14 cellular contexts compared by ENCODE assay signal in the genomic region with DNA sequence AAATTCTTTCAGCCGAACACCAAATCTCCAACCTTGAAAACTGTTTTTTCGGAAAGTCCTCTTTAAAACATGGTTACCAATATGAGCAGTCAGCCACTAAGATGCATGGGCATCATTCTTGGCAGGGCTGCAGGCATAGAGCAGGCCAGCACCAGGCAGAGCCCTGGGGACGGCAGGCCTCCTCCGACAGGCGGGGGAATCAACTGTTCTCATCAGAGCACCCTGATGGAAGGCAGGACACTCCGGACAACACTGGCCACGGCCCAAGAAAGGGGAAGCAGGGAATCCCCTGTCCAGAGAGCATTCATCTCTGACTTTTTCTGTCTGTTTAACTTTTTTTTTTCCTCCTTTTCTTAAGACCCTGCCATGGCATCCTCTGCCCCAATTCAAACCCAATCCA. TPM values are rescaled to one million over a fixed set of nuclear protein-coding genes. Genes with fewer than 3 reads are reported as not detected.
DNase-seq lines count a peak whose midpoint lies in the region.
"Had no signal": no experiment of that assay in that cellular context is flagged by ENCODE, and none has a peak within 500 bp of the region (broad histone marks: within the 10 kb centered on the region; RNA-seq: fewer than 3 reads in every experiment).

No MANE protein-coding gene starts in this region.

- H3K14ac ChIP-seq in mesenchymal stem cell (ENCODE audit: low read length in 2 of 2), result no peak overlapping the region

- peaks cover 17 to 23% (median 20%) of the 10 kb centered on the region in 11 experiments for H3K9me3 ChIP-seq in BLaER1 treated with 17β-estradiol and CSF1 and Interleukin-3, amounts not matched to agents 10 nM and 100 nM (replicated peaks in 1 of 11)
- H3K9me3 ChIP-seq in mesenchymal stem cell (ENCODE audit: control insufficient read depth, low read length) (peaks cover 17% of the 10 kb centered on the region), GM23248 (ENCODE audit: low read depth) (no peaks in the 10 kb centered on the region)

- peak overlapping the region; percentile 32 to 91 (median 79); a peak in 21 of 22 replicates for H3K27ac ChIP-seq in BLaER1 treated with 17β-estradiol and CSF1 and Interleukin-3, amounts not matched to agents 10 nM and 100 nM
- peak overlapping the region; percentile 67 for H3K27ac ChIP-seq in caudate nucleus (ENCODE audit: low read depth, low read length)
- no peak overlapping the region for H3K27ac ChIP-seq in mesenchymal stem cell (ENCODE audit: low read length, poor library complexity, severe bottlenecking)
- H3K27ac ChIP-seq in GM23248, result no peak overlapping the region

- H3K23ac ChIP-seq in mesenchymal stem cell (ENCODE audit: low read length in 2 of 2), result no peak overlapping the region

- H3K9me2 ChIP-seq in GM23248 (ENCODE audit: insufficient read depth), result no peaks in the 10 kb centered on the region

- peak overlapping the region; percentile 20 to 46 for H3K4ac ChIP-seq in mesenchymal stem cell (ENCODE audit: low read depth in 1 of 2, low read length in 2 of 2)

- peak overlapping the region in 1 of 2 experiments; percentile 35 for H2BK12ac ChIP-seq in mesenchymal stem cell (ENCODE audit: low read length in 2 of 2)

- no peak overlapping the region for H4K8ac ChIP-seq in mesenchymal stem cell (ENCODE audit: low read length)

- no peaks in the 10 kb centered on the region for H3K79me1 ChIP-seq in mesenchymal stem cell (replicated peaks; ENCODE audit: low read length, poor library complexity, severe bottlenecking)

- DNase-seq in caudate nucleus (lab: John Stamatoyannopoulos, UW), result peak in 1 of 61 donors; percentile 15
- DNase-seq in mesenchymal stem cell, result no peak
- DNase-seq in DMS114 treated with DMSO at 0.1 percent for 48 hours (lab: John Stamatoyannopoulos, UW; ENCODE audit: unreplicated experiment), result no peak
- DNase-seq in GM23248, result no peak
- DNase-seq in NCI-H146 (lab: John Stamatoyannopoulos, UW), result no peak
- DNase-seq: activated CD4-positive, CD25-positive, alpha-beta regulatory T cell; activated naive CD4-positive, alpha-beta T cell treated with Interleukin-2 at 50 U/mL for 16 hours; effector CD8-positive, alpha-beta T cell; NCI-H1092 treated with DMSO at 0.1 percent for 48 hours; NCI-H82 had no signal

- peaks cover 0 to 11% (median 0%) of the 10 kb centered on the region in 11 experiments; a peak in 1 of 22 replicates for H3K36me3 ChIP-seq in BLaER1 treated with 17β-estradiol and CSF1 and Interleukin-3, amounts not matched to agents 10 nM and 100 nM
- H3K36me3 ChIP-seq in mesenchymal stem cell (ENCODE audit: control insufficient read depth in 1 of 2, insufficient read depth in 2 of 2, low read depth in 1 of 2, low read length in 2 of 2) (no peaks in the 10 kb centered on the region), GM23248 (ENCODE audit: low read depth) (no peaks in the 10 kb centered on the region)
- H3K36me3 ChIP-seq: tibial nerve had no signal

- H3K18ac ChIP-seq in mesenchymal stem cell (ENCODE audit: low read depth in 1 of 2, low read length in 2 of 2), result no peak overlapping the region

- 77% methylated on average over 7 of the region's 7 CpGs for WGBS in mesenchymal stem cell
- WGBS in GM23248 (ENCODE audit: low coverage in 1 of 2, low lambda C conversion rate in 2 of 2, missing lambda C conversion rate in 2 of 2), 2 experiments, result 52 to 57% methylated on average over 7 of the region's 7 CpGs

- no peak overlapping the region for H2BK120ac ChIP-seq in mesenchymal stem cell (ENCODE audit: low read depth, low read length)

- H2AK5ac ChIP-seq in mesenchymal stem cell (ENCODE audit: low read length, severe bottlenecking), result no peak overlapping the region

- no peak overlapping the region for H2BK15ac ChIP-seq in mesenchymal stem cell (ENCODE audit: low read depth, poor library complexity, severe bottlenecking)

- no peak overlapping the region for H2BK5ac ChIP-seq in mesenchymal stem cell (ENCODE audit: low read depth, low read length, poor library complexity, severe bottlenecking)

- H3K4me2 ChIP-seq in BLaER1 treated with 17β-estradiol and CSF1 and Interleukin-3, amounts not matched to agents 10 nM and 100 nM, result peak overlapping the region; percentile 80 to 97 (median 93)
- H3K4me2 ChIP-seq in mesenchymal stem cell (ENCODE audit: low read length, poor library complexity, severe bottlenecking) (no peak overlapping the region), GM23248 (ENCODE audit: unreplicated experiment) (no peak overlapping the region)

- no peaks in the 10 kb centered on the region for H3F3A ChIP-seq in GM23248 (ENCODE audit: insufficient read depth)

- in situ Hi-C loops in GM23248 (cut with MboI), result loop anchor here (5.0 kb wide), 1 partner anchor 87 kb away; no protein-coding TSS in a partner anchor

- H3K4me3 ChIP-seq in BLaER1 treated with 17β-estradiol and CSF1 and Interleukin-3, amounts not matched to agents 10 nM and 100 nM, result peak overlapping the region in 5 of 10 experiments; percentile 8 to 58 (median 46); a peak in 5 of 20 replicates
- H3K4me3 ChIP-seq in mesenchymal stem cell (ENCODE audit: insufficient read depth in 1 of 2, low read depth in 1 of 2, low read length in 2 of 2), result no peak overlapping the region
- no peak overlapping the region for H3K4me3 ChIP-seq in GM23248
- H3K4me3 ChIP-seq: K562, tibial nerve had no signal

- H2AFZ ChIP-seq in mesenchymal stem cell (ENCODE audit: low read depth, low read length) (no peak overlapping the region), GM23248 (no peak overlapping the region)

- no peaks in the 10 kb centered on the region for H3K79me2 ChIP-seq in GM23248 (ENCODE audit: insufficient read depth)

- H3K27me3 ChIP-seq in BLaER1 treated with 17β-estradiol and CSF1 and Interleukin-3, amounts not matched to agents 10 nM and 100 nM, result no peaks in the 10 kb centered on the region; a peak in 1 of 22 replicates
- H3K27me3 ChIP-seq in mesenchymal stem cell (ENCODE audit: control insufficient read depth in 1 of 2, insufficient read depth in 1 of 2, low read length in 2 of 2) (peaks cover 46 to 53% of the 10 kb centered on the region in 2 experiments), GM23248 (replicated peaks; ENCODE audit: insufficient read depth) (no peaks in the 10 kb centered on the region; the same call in 1 of the 2 replicates)

- H4K91ac ChIP-seq in mesenchymal stem cell (ENCODE audit: low read length), result no peak overlapping the region

- H3K9ac ChIP-seq in BLaER1 treated with 17β-estradiol and CSF1 and Interleukin-3, amounts not matched to agents 10 nM and 100 nM, result peak overlapping the region in 9 of 11 experiments; percentile 63 to 80 (median 72); a peak in 18 of 22 replicates
- H3K9ac ChIP-seq in mesenchymal stem cell (ENCODE audit: low read length), result no peak overlapping the region
- no peak overlapping the region for H3K9ac ChIP-seq in GM23248

- peaks cover 56 to 69% (median 63%) of the 10 kb centered on the region in 10 experiments for H3K4me1 ChIP-seq in BLaER1 treated with 17β-estradiol and CSF1 and Interleukin-3, amounts not matched to agents 10 nM and 100 nM
- H3K4me1 ChIP-seq in mesenchymal stem cell (ENCODE audit: control insufficient read depth, insufficient read depth, low read depth, low read length) (peaks cover 6% of the 10 kb centered on the region), GM23248 (ENCODE audit: insufficient read depth) (no peaks in the 10 kb centered on the region)

- H4K20me1 ChIP-seq in BLaER1 treated with 17β-estradiol and CSF1 and Interleukin-3, amounts not matched to agents 10 nM and 100 nM, result peaks cover 0 to 23% (median 0%) of the 10 kb centered on the region in 11 experiments; a peak in 4 of 22 replicates
- H4K20me1 ChIP-seq in GM23248 (ENCODE audit: insufficient read depth), result no peaks in the 10 kb centered on the region

RNA-seq across cellular contexts. Expression of a gene that starts 1.4 kb away (rescaled TPM):
- 4.7 TPM for polyA plus RNA-seq in mesenchymal stem cell (2013, experiment 1 of 2)
- 3.5 TPM for polyA plus RNA-seq in mesenchymal stem cell (2013, experiment 2 of 2)
- total RNA-seq in GM23248 (2014; rRNA removed; shearing (Covaris generic)), result 0.13 and 0.32 TPM in 2 replicates
- polyA plus RNA-seq in GM23248 (2016; fragmentation: Nextera tagmentation; extraction: Ambion mirVana), result 0.61 and 0.83 TPM in 2 replicates
- polyA plus RNA-seq: neural cell had no signal

RNA-seq across cellular contexts. Expression of a gene that starts 11.3 kb away (rescaled TPM):
- 0.87 TPM for polyA plus RNA-seq in mesenchymal stem cell (2013, experiment 1 of 2)
- polyA plus RNA-seq in mesenchymal stem cell (2013, experiment 2 of 2), result 0.92 TPM
- not detected in 2 replicates for total RNA-seq in GM23248 (2014; rRNA removed; shearing (Covaris generic))
- polyA plus RNA-seq in GM23248 (2016; fragmentation: Nextera tagmentation; extraction: Ambion mirVana), result not detected in 2 replicates

RNA-seq across cellular contexts. Expression of a gene that starts 34.8 kb away (rescaled TPM):
- polyA plus RNA-seq in mesenchymal stem cell (2013, experiment 1 of 2), result 0.28 TPM
- polyA plus RNA-seq in mesenchymal stem cell (2013, experiment 2 of 2), result 0.71 TPM
- not detected in 2 replicates for total RNA-seq in GM23248 (2014; rRNA removed; shearing (Covaris generic))
- polyA plus RNA-seq in GM23248 (2016; fragmentation: Nextera tagmentation; extraction: Ambion mirVana), result 0.79 and 0.81 TPM in 2 replicates
- total RNA-seq: tibial nerve had no signal

RNA-seq across cellular contexts. Expression of a gene that starts 38.8 kb away (rescaled TPM):
- polyA plus RNA-seq in mesenchymal stem cell (2013, experiment 1 of 2), result 17.2 TPM
- 16.1 TPM for polyA plus RNA-seq in mesenchymal stem cell (2013, experiment 2 of 2)
- total RNA-seq in GM23248 (2014; rRNA removed; shearing (Covaris generic)), result 31.6 and 32.2 TPM in 2 replicates
- 28.5 and 29.6 TPM in 2 replicates for polyA plus RNA-seq in GM23248 (2016; fragmentation: Nextera tagmentation; extraction: Ambion mirVana)

RNA-seq across cellular contexts. Expression of a gene that starts 58.9 kb away (rescaled TPM):
- polyA plus RNA-seq in mesenchymal stem cell (2013, experiment 1 of 2), result 0.99 TPM
- polyA plus RNA-seq in mesenchymal stem cell (2013, experiment 2 of 2), result 1.0 TPM
- total RNA-seq in GM23248 (2014; rRNA removed; shearing (Covaris generic)), result 1.1 TPM in 1 of 2 replicates, not detected in the other
- polyA plus RNA-seq in GM23248 (2016; fragmentation: Nextera tagmentation; extraction: Ambion mirVana), result 0.26 TPM in 1 of 2 replicates, not detected in the other

Comparison
In these comparisons a context has a peak if more than half of its experiments do, and no peak if none do; other contexts are left out.
1. H3K27ac ChIP-seq: peak in BLaER1 treated with 17β-estradiol and CSF1 and Interleukin-3, amounts not matched to agents 10 nM and 100 nM (11 of 11) and caudate nucleus (single experiment); none in mesenchymal stem cell (single experiment) and GM23248 (single experiment).
2. H3K4me2 ChIP-seq: peak in BLaER1 treated with 17β-estradiol and CSF1 and Interleukin-3, amounts not matched to agents 10 nM and 100 nM (11 of 11); none in mesenchymal stem cell (single experiment) and GM23248 (single experiment).
3. H3K9ac ChIP-seq: peak in BLaER1 treated with 17β-estradiol and CSF1 and Interleukin-3, amounts not matched to agents 10 nM and 100 nM (9 of 11); none in mesenchymal stem cell (single experiment) and GM23248 (single experiment).